In the genomic region with DNA sequence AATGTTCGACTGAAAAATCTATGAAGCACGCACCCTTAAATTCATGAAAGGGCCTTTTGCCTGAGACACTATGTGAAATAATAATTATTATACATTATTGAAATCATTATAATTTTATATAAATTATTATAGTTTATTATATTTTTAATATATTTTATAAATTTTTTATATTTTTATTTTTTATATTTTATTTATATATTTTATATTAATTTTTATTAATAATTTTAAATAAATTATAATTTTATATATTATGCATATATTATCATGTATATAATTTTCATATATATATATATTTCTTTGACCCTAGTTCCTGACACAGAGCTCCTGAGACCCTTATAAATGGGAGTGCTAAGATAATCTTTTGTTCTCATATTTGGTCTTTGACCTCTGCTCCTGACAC, we compare ENCODE assay signal across 25 cellular contexts. TPM values are rescaled to one million over a fixed set of nuclear protein-coding genes. Genes with fewer than 3 reads are reported as not detected.
"Had no signal": no experiment of that assay in that cellular context is flagged by ENCODE, and none has a peak within 500 bp of the region (broad histone marks: within the 10 kb centered on the region; RNA-seq: fewer than 3 reads in every experiment).

No MANE protein-coding gene starts in this region.

- H3K27me3 ChIP-seq: MG63, SJCRH30 had no signal

- H3K27ac ChIP-seq: SJCRH30 had no signal

- DNase-seq: IMR-90, Karpas-422, KG1, MG63, MV-4-11, NCI-H1048, NCI-H1105, NCI-H1417, NCI-H1436 treated with DMSO at 0.1 percent for 48 hours, NCI-H1694, NCI-H1930, NCI-H2081, NCI-H2107, NCI-H226, NCI-H446, NCI-H510A, NCI-H524 treated with DMSO at 0.1 percent for 48 hours, NCI-H69, NCI-H774, SHP77 treated with DMSO at 0.1 percent for 48 hours, SJCRH30 had no signal

- H3K4me3 ChIP-seq: MG63, SJCRH30 had no signal

- FAIRE-seq: HepG2 had no signal

- H3K9me3 ChIP-seq: MG63, SJCRH30 had no signal

- H3K36me3 ChIP-seq: MG63, SJCRH30 had no signal

- ATAC-seq: HepG2, Right ventricle myocardium inferior, SK-N-SH treated with all-trans-retinoic acid at 6 μM for 48 hours had no signal

RNA-seq across cellular contexts. Expression of a gene that starts 13.5 kb away (rescaled TPM):
- total RNA-seq: HepG2, HT1080, IMR-90, Right ventricle myocardium inferior, SJCRH30 had no signal
- polyA plus RNA-seq: HepG2, IMR-90 had no signal
